Comparison of ENCODE assay signal across 6 cellular contexts in the genomic region with DNA sequence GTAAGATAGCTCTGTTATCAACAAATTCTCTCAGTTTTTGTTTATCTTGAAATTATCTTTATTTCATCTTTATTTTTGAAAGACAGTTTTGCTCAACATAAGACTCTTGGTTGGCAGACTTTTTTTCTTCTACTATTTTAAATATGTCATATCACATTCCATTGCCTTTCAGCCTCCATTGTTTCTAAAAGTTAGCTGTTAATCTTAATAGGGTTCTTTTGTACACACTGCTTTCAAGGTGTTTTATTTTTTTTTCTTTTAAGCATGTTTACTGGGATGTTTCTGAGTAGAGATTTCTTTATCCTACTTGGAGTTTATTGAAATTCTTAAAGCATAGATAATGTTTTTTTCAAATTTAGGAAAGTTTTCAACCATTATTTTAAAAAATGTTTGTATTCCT.
"Had no signal": no experiment of that assay in that cellular context is flagged by ENCODE, and none has a peak within 500 bp of the region (broad histone marks: within the 10 kb centered on the region; RNA-seq: fewer than 3 reads in every experiment).

No MANE protein-coding gene starts in this region.

- FAIRE-seq: HTR-8/SVneo, K562 had no signal

- H3K36me3 Mint-ChIP-seq: IgD-negative memory B cell had no signal

- ATAC-seq: K562 had no signal

- DNase-seq: IMR-90, KBM-7 had no signal

- H3K27ac Mint-ChIP-seq: IgD-negative memory B cell had no signal

- H3K27ac ChIP-seq: HL-60 had no signal

- H3K4me3 ChIP-seq: K562 had no signal

- H3K4me3 Mint-ChIP-seq: IgD-negative memory B cell had no signal

- H3K27me3 Mint-ChIP-seq: IgD-negative memory B cell had no signal
